ENCODE assay signal across 1 cellular context in the genomic region with DNA sequence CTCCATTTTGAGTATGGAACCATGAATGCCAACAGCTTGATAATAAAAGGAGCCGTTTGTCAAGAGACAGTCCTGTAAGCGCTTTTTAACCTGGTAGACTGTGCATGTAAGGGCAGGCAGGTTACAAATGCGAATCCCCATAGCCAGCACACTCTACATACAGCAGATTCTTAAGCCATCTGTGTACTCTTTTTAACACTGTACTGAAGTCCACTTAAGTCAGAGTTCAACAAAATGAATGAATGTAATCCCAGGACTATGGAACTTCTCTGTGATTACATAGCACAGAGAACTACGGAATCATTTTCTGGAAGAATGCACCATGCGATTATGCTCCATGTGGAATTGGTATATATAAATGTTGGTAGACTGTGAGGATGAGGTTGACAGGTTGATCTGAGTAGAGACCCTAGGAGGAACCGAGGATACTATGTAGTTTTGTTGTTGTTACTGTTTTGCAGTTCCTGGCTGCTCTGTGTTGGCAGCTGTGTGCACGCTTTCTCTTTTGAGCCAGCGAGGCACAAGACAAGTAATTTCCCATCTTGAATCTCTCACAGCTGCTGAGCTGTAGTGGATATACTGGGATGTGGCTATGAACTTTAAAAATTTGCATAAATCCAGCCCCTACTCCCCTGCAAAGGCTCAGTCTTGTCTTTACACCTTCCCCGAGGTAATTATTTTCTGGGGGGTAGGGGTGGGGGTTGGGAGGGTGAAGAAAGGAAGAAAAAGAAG.
TF ChIP-seq lines count a peak whose summit lies in the region.

No MANE protein-coding gene starts in this region.

TF ChIP-seq in H1, 55 proteins besides CTCF, POLR2A, EP300 and RAD21:
- TF ChIP-seq TCF12 (IDR thresholded peaks at IDR 0.05; ENCODE audit: low read depth, low read length): no peak
- TF ChIP-seq KDM4A (IDR thresholded peaks at IDR 0.05; ENCODE audit: low read depth, low read length, severe bottlenecking): no peak
- no peak for TF ChIP-seq KDM5A (IDR thresholded peaks at IDR 0.05; ENCODE audit: low read length)
- no peak for TF ChIP-seq KDM1A (IDR thresholded peaks at IDR 0.05; ENCODE audit: borderline replicate concordance, low read length)
- no peak for TF ChIP-seq CBX8 (IDR thresholded peaks at IDR 0.05; ENCODE audit: borderline replicate concordance, low read depth, low read length)
- no peak for TF ChIP-seq POU5F1 (IDR thresholded peaks at IDR 0.05; ENCODE audit: low read depth, low read length)
- TF ChIP-seq CBX5 (IDR thresholded peaks at IDR 0.05; ENCODE audit: low read depth, low read length): no peak
- TF ChIP-seq, protein P1, sequence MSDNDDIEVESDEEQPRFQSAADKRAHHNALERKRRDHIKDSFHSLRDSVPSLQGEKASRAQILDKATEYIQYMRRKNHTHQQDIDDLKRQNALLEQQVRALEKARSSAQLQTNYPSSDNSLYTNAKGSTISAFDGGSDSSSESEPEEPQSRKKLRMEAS (IDR thresholded peaks at IDR 0.05): no peak
- no peak for TF ChIP-seq YY1 (IDR thresholded peaks at IDR 0.05; ENCODE audit: low read depth, low read length)
- no peak for TF ChIP-seq GABPA (IDR thresholded peaks at IDR 0.05; ENCODE audit: borderline replicate concordance, insufficient read depth, low read length)
